In the genomic region with DNA sequence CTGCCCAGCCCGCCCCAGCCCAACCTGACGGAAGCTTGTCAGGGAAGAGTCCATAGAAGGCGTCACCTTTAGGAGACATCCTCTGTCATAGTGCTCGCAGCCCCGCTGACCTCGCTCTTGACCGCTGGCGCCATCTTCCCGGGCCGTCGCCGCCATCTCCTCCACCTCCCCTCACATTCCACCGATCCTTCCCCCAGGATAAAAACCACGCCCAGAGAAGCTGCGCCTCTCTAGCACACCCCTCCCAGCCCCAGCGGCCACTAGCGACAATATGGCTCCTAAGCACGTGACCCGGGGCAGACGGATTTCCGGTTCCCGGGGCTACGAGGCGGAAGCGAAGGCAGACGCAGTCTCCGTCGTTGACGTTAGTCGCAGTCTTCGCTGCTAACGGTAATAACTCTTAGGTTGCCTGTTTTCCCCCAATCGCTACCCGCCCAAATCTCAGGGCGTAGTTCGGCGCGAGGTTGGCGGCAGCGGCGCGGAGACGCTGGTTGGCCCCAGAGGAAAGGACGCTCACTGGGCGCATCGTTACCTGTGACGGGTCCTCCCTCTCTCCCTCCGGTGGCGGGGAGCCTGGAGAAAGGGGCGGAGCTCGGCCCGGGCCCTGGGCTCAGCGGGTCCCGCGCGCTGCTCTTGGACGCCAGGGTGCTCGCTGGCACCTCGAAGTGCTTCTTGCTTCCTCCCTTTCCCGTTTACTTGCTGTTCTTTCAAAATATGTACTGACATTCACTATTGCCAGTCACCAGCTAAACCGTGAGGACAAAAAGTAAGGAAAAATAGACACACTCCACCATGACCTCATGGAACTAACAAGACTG, we compare ENCODE assay signal across 1 cellular context.
TF ChIP-seq lines count a peak whose summit lies in the region.

A gene (minus strand): TSS at position 273 of the 818 bp plus-strand sequence. CDS start 117 bp downstream, at position 156.
A gene with protein sequence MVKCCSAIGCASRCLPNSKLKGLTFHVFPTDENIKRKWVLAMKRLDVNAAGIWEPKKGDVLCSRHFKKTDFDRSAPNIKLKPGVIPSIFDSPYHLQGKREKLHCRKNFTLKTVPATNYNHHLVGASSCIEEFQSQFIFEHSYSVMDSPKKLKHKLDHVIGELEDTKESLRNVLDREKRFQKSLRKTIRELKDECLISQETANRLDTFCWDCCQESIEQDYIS (plus strand): TSS at position 343 of the 818 bp plus-strand sequence. CDS start 980 bp downstream, outside the sequence.

TF ChIP-seq in K562, 482 proteins besides CTCF, POLR2A, EP300 and RAD21 (continued from another document):
- TF ChIP-seq EZH2 (IDR thresholded peaks at IDR 0.05; ENCODE audit: borderline replicate concordance, low read depth, low read length) = no peak
- TF ChIP-seq TCFL5 (CRISPR knock-in tag; conservative IDR thresholded peaks at IDR 0.05) = no peak
- peak; percentile 38; the same call in 1 of the 2 replicates for TF ChIP-seq RNF2 (IDR thresholded peaks at IDR 0.05)
- no peak; a peak in 1 of 4 replicates for TF ChIP-seq KDM1A (IDR thresholded peaks at IDR 0.05)
- TF ChIP-seq NCOA2 (IDR thresholded peaks at IDR 0.05; ENCODE audit: partially characterized antibody in 2 of 2) = no peak
- no peak for TF ChIP-seq RBM34 (IDR thresholded peaks at IDR 0.05; ENCODE audit: borderline replicate concordance, insufficient read depth, low read length)
- TF ChIP-seq, protein P1, sequence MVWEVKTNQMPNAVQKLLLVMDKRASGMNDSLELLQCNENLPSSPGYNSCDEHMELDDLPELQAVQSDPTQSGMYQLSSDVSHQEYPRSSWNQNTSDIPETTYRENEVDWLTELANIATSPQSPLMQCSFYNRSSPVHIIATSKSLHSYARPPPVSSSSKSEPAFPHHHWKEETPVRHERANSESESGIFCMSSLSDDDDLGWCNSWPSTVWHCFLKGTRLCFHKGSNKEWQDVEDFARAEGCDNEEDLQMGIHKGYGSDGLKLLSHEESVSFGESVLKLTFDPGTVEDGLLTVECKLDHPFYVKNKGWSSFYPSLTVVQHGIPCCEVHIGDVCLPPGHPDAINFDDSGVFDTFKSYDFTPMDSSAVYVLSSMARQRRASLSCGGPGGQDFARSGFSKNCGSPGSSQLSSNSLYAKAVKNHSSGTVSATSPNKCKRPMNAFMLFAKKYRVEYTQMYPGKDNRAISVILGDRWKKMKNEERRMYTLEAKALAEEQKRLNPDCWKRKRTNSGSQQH (CRISPR knock-in tag; IDR thresholded peaks at IDR 0.05) = no peak
- no peak for TF ChIP-seq ZNF354B (CRISPR knock-in tag; IDR thresholded peaks at IDR 0.05)
- 0 out of 2 replicates have a peak, but pooled peaks have one; percentile 3 for TF ChIP-seq ZBTB1 (CRISPR knock-in tag; IDR thresholded peaks at IDR 0.05; ENCODE audit: borderline replicate concordance, low read depth)
- TF ChIP-seq BMI1 (IDR thresholded peaks at IDR 0.05; ENCODE audit: low read length) = no peak
- no peak for TF ChIP-seq ZNF431 (CRISPR knock-in tag; IDR thresholded peaks at IDR 0.05)
- 0 out of 2 replicates have a peak, but pooled peaks have one; percentile 26 for TF ChIP-seq CAMTA2 (CRISPR knock-in tag; conservative IDR thresholded peaks at IDR 0.05)
- no peak for TF ChIP-seq ZBTB8A (IDR thresholded peaks at IDR 0.05; ENCODE audit: partially characterized antibody)
- no peak for TF ChIP-seq ARHGAP35 (IDR thresholded peaks at IDR 0.05; ENCODE audit: partially characterized antibody)
- TF ChIP-seq PTRF (tag; IDR thresholded peaks at IDR 0.05) = no peak
- TF ChIP-seq ZNF408 (CRISPR knock-in tag; IDR thresholded peaks at IDR 0.05; ENCODE audit: low read depth) = no peak
